ENCODE assay signal across 16 cellular contexts in genomic region chr13:62524061-62524460, GRCh38.
A peak's percentile ranks its signal among the peaks of the same experiment; 100 is the strongest.
DNase-seq lines count a peak whose midpoint lies in the region; ATAC-seq, FAIRE-seq and TF ChIP-seq lines count a peak whose summit lies in the region.
"Had no signal": no experiment of that assay in that cellular context is flagged by ENCODE, and none has a peak within 500 bp of the region (broad histone marks: within the 10 kb centered on the region; RNA-seq: fewer than 3 reads in every experiment).

No MANE protein-coding gene starts in this region.

- no peak overlapping the region for H3K9ac ChIP-seq in GM12878 (ENCODE audit: control insufficient read depth, insufficient read depth, low read length)
- H3K9ac ChIP-seq: GM23248, SK-N-SH had no signal

- peak; percentile 34 to 86; a peak in 2 of 4 replicates for TF ChIP-seq EP300 in GM12878 (IDR thresholded peaks at IDR 0.05; ENCODE audit: borderline replicate concordance in 1 of 2, control insufficient read depth in 1 of 2, low read depth in 2 of 2, low read length in 2 of 2)

- peak overlapping the region; percentile 45 for H2AFZ ChIP-seq in GM12878 (ENCODE audit: control insufficient read depth, low read depth, low read length)
- H2AFZ ChIP-seq: GM23248 had no signal

- SMC1A ChIA-PET in GM12878 (lab: Charles Lee; ENCODE audit: uncharacterized antibody, unreplicated experiment): interaction anchor here (0.8 to 3.6 kb wide), 2 partner anchors 11 to 313 kb away, joined by 3 to 22 read pairs; no protein-coding TSS in a partner anchor

- TF ChIP-seq POLR2A in GM12878 (IDR thresholded peaks at IDR 0.05; ENCODE audit: low read depth, low read length) (no peak), spleen (IDR thresholded peaks at IDR 0.05) (no peak)

- CTCF ChIA-PET in GM12878 (lab: Yijun Ruan, JAX): interaction anchor here (2.3 kb wide), 1 partner anchor 11 kb away, joined by 27 read pairs; no protein-coding TSS in a partner anchor

- H3K27ac ChIP-seq in GM12878 (ENCODE audit: control insufficient read depth, insufficient read depth): peak overlapping the region; percentile 83
- no peak overlapping the region for H3K27ac ChIP-seq in spleen
- H3K27ac ChIP-seq: gastrocnemius medialis, GM23248 had no signal

- peak overlapping the region; percentile 82 for H3K4me2 ChIP-seq in GM12878 (ENCODE audit: control insufficient read depth, insufficient read depth)
- H3K4me2 ChIP-seq: SK-N-SH had no signal

- H3K27me3 ChIP-seq in GM12878 (replicated peaks in 1 of 2; ENCODE audit: control insufficient read depth in 2 of 2, insufficient read depth in 2 of 2, low read length in 1 of 2) (no peaks in the 10 kb centered on the region), spleen (replicated peaks in 1 of 7) (no peaks in the 10 kb centered on the region)
- H3K27me3 ChIP-seq: gastrocnemius medialis had no signal

- intact Hi-C loops in GM12878 (cut with micrococcal nuclease; ENCODE audit: unreplicated experiment) (no loop called here), spleen (cut with DNase I; ENCODE audit: low total_unique reads) (no loop called here)

- H4K20me1 ChIP-seq in GM12878 (ENCODE audit: control insufficient read depth, insufficient read depth): no peaks in the 10 kb centered on the region

- POLR2A ChIA-PET in GM12878 (lab: Charles Lee): no interaction called here

- H3K4me1 ChIP-seq in GM12878 (ENCODE audit: control insufficient read depth, insufficient read depth, low read length) (peaks cover 15% of the 10 kb centered on the region), spleen (no peaks in the 10 kb centered on the region)
- H3K4me1 ChIP-seq: gastrocnemius medialis had no signal

- TF ChIP-seq CTCF in GM12878 (IDR thresholded peaks at IDR 0.05 in 2 of 3, conservative IDR thresholded peaks at IDR 0.05 in 1 of 3; ENCODE audit: control insufficient read depth in 2 of 3, extremely low read depth in 1 of 3, insufficient read depth in 1 of 3, low read depth in 3 of 3, low read length in 3 of 3) (no peak), spleen (IDR thresholded peaks at IDR 0.05 in 8 of 11, conservative IDR thresholded peaks at IDR 0.05 in 3 of 11) (no peak)

- no TSS peak for BruUV-seq in GM12878 (replicated peaks; lab: Mats Ljungman, UMichigan)

- H3K9me3 ChIP-seq in GM12878 (replicated peaks; ENCODE audit: control insufficient read depth, insufficient read depth, low read length) (no peaks in the 10 kb centered on the region), spleen (no peaks in the 10 kb centered on the region)
- H3K9me3 ChIP-seq: gastrocnemius medialis, SK-N-SH had no signal

- RAD21 ChIA-PET in GM12878 (lab: Charles Lee; ENCODE audit: unreplicated experiment): interaction anchor here (0.9 to 2.5 kb wide), 5 partner anchors 9 to 404 kb away, joined by 3 to 6 read pairs (median 4); no protein-coding TSS in a partner anchor

- no peaks in the 10 kb centered on the region for H3K36me3 ChIP-seq in GM12878 (ENCODE audit: control insufficient read depth in 2 of 2, insufficient read depth in 2 of 2, low read length in 1 of 2)
- no peaks in the 10 kb centered on the region for H3K36me3 ChIP-seq in spleen
- H3K36me3 ChIP-seq: gastrocnemius medialis had no signal

- FAIRE-seq in GM19239 (lab: Jason Lieb, UNC) (peak; percentile 44), GM12878 (lab: Jason Lieb, UNC) (no peak)

- 0% methylated on average over 2 of the region's 2 CpGs for WGBS in GM12878 (ENCODE audit: insufficient coverage, insufficient replicate concordance, low lambda C conversion rate, missing lambda C conversion rate)
- WGBS in spleen, 5 donors: 60 to 73% (median 71%) methylated on average over 2 of the region's 2 CpGs

- 0 out of 2 replicates have a peak overlapping the region, but pooled peaks have one; percentile 6 for H3K4me3 ChIP-seq in GM12878
- H3K4me3 ChIP-seq in spleen: no peak overlapping the region
- H3K4me3 ChIP-seq: gastrocnemius medialis, GM23248 had no signal

- H3K79me2 ChIP-seq in GM12878 (ENCODE audit: control insufficient read depth, insufficient read depth, low read length): no peaks in the 10 kb centered on the region

- TF ChIP-seq RAD21 in GM12878 (IDR thresholded peaks at IDR 0.05; ENCODE audit: insufficient read depth, low read depth, low read length): no peak

- in situ Hi-C loops in GM12878 (cut with MboI): no loop called here

- DNase-seq in GM19239 (ENCODE audit: insufficient read length, low spot score) (no peak), GM12878 (ENCODE audit: low read depth, low spot score) (peak; percentile 30), SIG-M5 (lab: John Stamatoyannopoulos, UW) (no peak), SK-N-DZ (ENCODE audit: low spot score) (no peak), spleen (no peak), middle frontal gyrus (ENCODE audit: extremely low spot score, low spot score) (no peak)
- DNase-seq: activated CD4-positive, alpha-beta T cell treated with anti-CD3 and anti-CD28 coated beads for 1 hour; CD4-positive, alpha-beta T cell; effector memory CD4-positive, alpha-beta T cell; gastrocnemius medialis; GM23248; NCI-H187; NK-92 treated with Interleukin-12 subunit alpha and Interleukin-12 subunit beta, amount 100 ng/mL, for 24 hours; SK-N-SH had no signal

- ATAC-seq in GM21825 (IDR thresholded peaks at IDR 0.05; ENCODE audit: unreplicated experiment) (peak; percentile 52), HG03066 (IDR thresholded peaks at IDR 0.05; ENCODE audit: low read depth, unreplicated experiment) (peak; percentile 89), GM12878 (peak; percentile 90)
- ATAC-seq: gastrocnemius medialis had no signal

TF ChIP-seq in GM12878, 131 proteins besides CTCF, POLR2A, EP300 and RAD21 (continues in another document):
- TF ChIP-seq IKZF2 (IDR thresholded peaks at IDR 0.05) (0 out of 4 replicates have a peak, but pooled peaks of 1 of the 2 experiments have one; percentile 15), HDAC6 (IDR thresholded peaks at IDR 0.05; ENCODE audit: unreplicated experiment) (no peak), ATF2 (IDR thresholded peaks at IDR 0.05; ENCODE audit: low read length) (peak; percentile 85), SREBF1 (IDR thresholded peaks at IDR 0.05; ENCODE audit: low read length) (no peak), CHD2 (IDR thresholded peaks at IDR 0.05; ENCODE audit: borderline replicate concordance, low read depth, low read length) (peak; percentile 26; the same call in 1 of the 2 replicates), MTA3 (IDR thresholded peaks at IDR 0.05; ENCODE audit: borderline replicate concordance, low read length) (peak; percentile 76; the same call in 1 of the 2 replicates), TBL1XR1 (IDR thresholded peaks at IDR 0.05; ENCODE audit: low read depth, low read length) (peak; percentile 86), GABPA (IDR thresholded peaks at IDR 0.05; ENCODE audit: low read depth) (no peak), MEF2B (IDR thresholded peaks at IDR 0.05; ENCODE audit: partially characterized antibody, poor library complexity, severe bottlenecking) (peak; percentile 92), CREB1 (IDR thresholded peaks at IDR 0.05; ENCODE audit: low read depth) (peak; percentile 28; the same call in 1 of the 2 replicates), CUX1 (IDR thresholded peaks at IDR 0.05; ENCODE audit: insufficient replicate concordance, low read depth, low read length) (peak; percentile 27), MEF2A (IDR thresholded peaks at IDR 0.05; ENCODE audit: insufficient read depth, low read depth, low read length) (peak; percentile 98), ETV6 (conservative IDR thresholded peaks at IDR 0.05 in 1 of 2, IDR thresholded peaks at IDR 0.05 in 1 of 2; ENCODE audit: borderline replicate concordance in 1 of 2, low read depth in 1 of 2) (no peak)
